14 cellular contexts compared by ENCODE assay signal in the genomic region with DNA sequence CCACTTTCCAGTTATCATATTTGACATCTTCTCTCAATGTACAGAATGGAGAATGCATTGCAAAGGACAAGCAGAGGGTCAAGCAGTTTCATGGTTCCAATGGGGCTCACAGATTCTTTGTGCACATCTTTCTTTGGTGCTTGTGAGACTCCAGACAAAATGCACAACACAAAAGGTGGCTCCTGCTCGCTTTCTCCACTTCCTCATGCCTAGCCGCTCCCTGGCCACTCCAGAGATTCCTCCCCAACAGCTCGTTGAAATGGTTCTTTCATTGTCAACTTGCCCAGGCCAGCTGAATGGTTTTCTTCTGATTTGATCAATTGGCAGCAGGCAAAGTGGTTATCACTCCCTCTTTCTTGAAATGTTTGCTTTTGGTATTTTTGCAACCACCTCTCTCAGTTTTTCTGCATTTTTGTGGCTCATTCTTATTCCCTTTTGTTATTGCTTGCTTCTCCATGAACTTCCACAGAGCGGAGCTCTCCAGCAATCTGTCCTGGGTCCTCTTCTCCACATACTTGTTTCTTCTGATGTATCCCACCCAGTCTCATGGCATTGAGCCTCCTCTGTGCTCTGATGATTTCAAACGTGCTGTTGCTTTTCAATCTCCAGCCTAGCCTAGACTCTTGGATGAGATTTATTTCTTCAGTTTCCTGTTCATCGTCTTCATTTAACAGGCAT.
DNase-seq lines count a peak whose midpoint lies in the region; ATAC-seq and TF ChIP-seq lines count a peak whose summit lies in the region.
"Had no signal": no experiment of that assay in that cellular context is flagged by ENCODE, and none has a peak within 500 bp of the region (broad histone marks: within the 10 kb centered on the region; RNA-seq: fewer than 3 reads in every experiment).

No MANE protein-coding gene starts in this region.

- H3K27me3 ChIP-seq in Loucy (ENCODE audit: insufficient read depth, low read length, poor library complexity, severe bottlenecking) (no peaks in the 10 kb centered on the region), endodermal cell (ENCODE audit: control insufficient read depth, insufficient read depth, low read length, poor library complexity, severe bottlenecking) (no peaks in the 10 kb centered on the region)

- no peak overlapping the region for H3K4me2 ChIP-seq in Loucy (ENCODE audit: low read depth, low read length, poor library complexity, severe bottlenecking)

- no peak overlapping the region for H3K4me3 Mint-ChIP-seq in endodermal cell
- H3K4me3 Mint-ChIP-seq in nephron, result no peak overlapping the region
- H3K4me3 Mint-ChIP-seq: stimulated activated memory B cell treated with anti-CD40 and anti-IgM and Interleukin-4, amounts not matched to agents 10 μg/mL and 1 μg/mL and 100 μg/mL, for 72 hours had no signal

- H3K27ac Mint-ChIP-seq in endodermal cell, result no peak overlapping the region
- peak overlapping the region; percentile 18 to 22 (median 22) for H3K27ac Mint-ChIP-seq in nephron
- H3K27ac Mint-ChIP-seq: activated T-helper 2 cell treated with anti-CD3 and anti-CD28 coated beads, Interferon-gamma antibody, Interleukin-2, Interleukin-4, amounts not matched to agents 10 μg/mL and 5 μg/mL and 100 μg/mL, durations not matched to agents 14 hours and 24 hours and 36 hours; stimulated activated memory B cell treated with anti-CD40 and anti-IgM and Interleukin-4, amounts not matched to agents 10 μg/mL and 1 μg/mL and 100 μg/mL, for 72 hours had no signal

- no peaks in the 10 kb centered on the region for H3K9me2 ChIP-seq in Loucy (replicated peaks; ENCODE audit: low read depth, low read length)

- H3K9ac ChIP-seq in Loucy (ENCODE audit: low read depth, low read length, poor library complexity, severe bottlenecking), result no peak overlapping the region
- no peak overlapping the region for H3K9ac ChIP-seq in endodermal cell (ENCODE audit: extremely low read depth, low read length, poor library complexity, severe bottlenecking)

- peak; percentile 65 for DNase-seq in endodermal cell
- no peak for DNase-seq in superior temporal gyrus (ENCODE audit: extremely low spot score)
- no peak for DNase-seq in OCI-M2 (lab: John Stamatoyannopoulos, UW; ENCODE audit: unreplicated experiment)
- DNase-seq: amniotic stem cell, DMS79 treated with DMSO at 0.1 percent for 48 hours, lower lobe of right lung, NCI-H2227 treated with DMSO at 0.1 percent for 48 hours had no signal

- no peak overlapping the region for H2AFZ ChIP-seq in Loucy (ENCODE audit: low read length)

- ATAC-seq in HG02642 (IDR thresholded peaks at IDR 0.05; ENCODE audit: poor library complexity, unreplicated experiment) (no peak), HG03196 (IDR thresholded peaks at IDR 0.05; ENCODE audit: unreplicated experiment) (no peak)
- ATAC-seq: lower lobe of right lung; stimulated activated memory B cell treated with anti-CD40 and anti-IgM and Interleukin-4, amounts not matched to agents 10 μg/mL and 1 μg/mL and 100 μg/mL, for 72 hours had no signal

- H3K9me3 ChIP-seq in Loucy (ENCODE audit: insufficient read depth, low read depth, low read length) (no peaks in the 10 kb centered on the region), endodermal cell (ENCODE audit: control insufficient read depth, low read length) (no peaks in the 10 kb centered on the region)
- H3K9me3 ChIP-seq: lower lobe of right lung had no signal

- H3K36me3 Mint-ChIP-seq in endodermal cell (ENCODE audit: low read depth) (no peaks in the 10 kb centered on the region), nephron (ENCODE audit: low read depth) (no peaks in the 10 kb centered on the region)
- H3K36me3 Mint-ChIP-seq: stimulated activated memory B cell treated with anti-CD40 and anti-IgM and Interleukin-4, amounts not matched to agents 10 μg/mL and 1 μg/mL and 100 μg/mL, for 72 hours had no signal

- 55 to 61% methylated on average over 4 to 5 of the region's 6 CpGs for WGBS in endodermal cell (ENCODE audit: insufficient coverage in 1 of 2, insufficient read length in 1 of 2), 2 experiments

- TF ChIP-seq CTCF in C4-2B (conservative IDR thresholded peaks at IDR 0.05) (peak; percentile 74), Loucy (conservative IDR thresholded peaks at IDR 0.05; ENCODE audit: low read length) (peak; percentile 62), endodermal cell (conservative IDR thresholded peaks at IDR 0.05) (peak; percentile 75), nephron (IDR thresholded peaks at IDR 0.05; ENCODE audit: unreplicated experiment in 3 of 3) (peak; percentile 53 to 61 (median 59))

- H4K20me1 ChIP-seq in Loucy (ENCODE audit: insufficient read depth, low read length, poor library complexity, severe bottlenecking), result no peaks in the 10 kb centered on the region

- no peaks in the 10 kb centered on the region for H3K4me1 ChIP-seq in Loucy (ENCODE audit: insufficient read depth, low read length, poor library complexity, severe bottlenecking)
- H3K4me1 ChIP-seq in endodermal cell (ENCODE audit: control insufficient read depth, insufficient read depth, low read length), result no peaks in the 10 kb centered on the region
- H3K4me1 ChIP-seq: lower lobe of right lung had no signal

- H3K27ac ChIP-seq in C4-2B (no peak overlapping the region), endodermal cell (ENCODE audit: low read depth, low read length) (no peak overlapping the region)
- H3K27ac ChIP-seq: lower lobe of right lung had no signal

- no peaks in the 10 kb centered on the region for H3K36me3 ChIP-seq in Loucy (ENCODE audit: insufficient read depth, low read length)
- H3K36me3 ChIP-seq in endodermal cell (ENCODE audit: control insufficient read depth, insufficient read depth, low read length), result no peaks in the 10 kb centered on the region
- H3K36me3 ChIP-seq: lower lobe of right lung had no signal

- H3K27me3 Mint-ChIP-seq in endodermal cell (ENCODE audit: insufficient read depth) (no peaks in the 10 kb centered on the region), nephron (ENCODE audit: low read depth) (peaks cover 6% of the 10 kb centered on the region)
- H3K27me3 Mint-ChIP-seq: stimulated activated memory B cell treated with anti-CD40 and anti-IgM and Interleukin-4, amounts not matched to agents 10 μg/mL and 1 μg/mL and 100 μg/mL, for 72 hours had no signal

- H3K4me3 ChIP-seq in Loucy (ENCODE audit: low read length, poor library complexity, severe bottlenecking) (no peak overlapping the region), endodermal cell (ENCODE audit: low read length) (no peak overlapping the region)
- H3K4me3 ChIP-seq: lower lobe of right lung had no signal

- no peaks in the 10 kb centered on the region for H3K79me2 ChIP-seq in Loucy (ENCODE audit: insufficient read depth, low read length)

- no peaks in the 10 kb centered on the region for H3F3A ChIP-seq in Loucy (ENCODE audit: low read depth)

- H3K9me3 Mint-ChIP-seq in endodermal cell (peaks cover 4% of the 10 kb centered on the region), nephron (peaks cover 6% of the 10 kb centered on the region)
- H3K9me3 Mint-ChIP-seq: activated T-helper 2 cell treated with anti-CD3 and anti-CD28 coated beads, Interferon-gamma antibody, Interleukin-2, Interleukin-4, amounts not matched to agents 10 μg/mL and 5 μg/mL and 100 μg/mL, durations not matched to agents 14 hours and 24 hours and 36 hours had no signal

- H3K4me1 Mint-ChIP-seq in endodermal cell, result peaks cover 2% of the 10 kb centered on the region
- peaks cover 23% of the 10 kb centered on the region for H3K4me1 Mint-ChIP-seq in nephron
- H3K4me1 Mint-ChIP-seq: stimulated activated memory B cell treated with anti-CD40 and anti-IgM and Interleukin-4, amounts not matched to agents 10 μg/mL and 1 μg/mL and 100 μg/mL, for 72 hours had no signal
